ENCODE assay signal across 17 cellular contexts in the genomic region with DNA sequence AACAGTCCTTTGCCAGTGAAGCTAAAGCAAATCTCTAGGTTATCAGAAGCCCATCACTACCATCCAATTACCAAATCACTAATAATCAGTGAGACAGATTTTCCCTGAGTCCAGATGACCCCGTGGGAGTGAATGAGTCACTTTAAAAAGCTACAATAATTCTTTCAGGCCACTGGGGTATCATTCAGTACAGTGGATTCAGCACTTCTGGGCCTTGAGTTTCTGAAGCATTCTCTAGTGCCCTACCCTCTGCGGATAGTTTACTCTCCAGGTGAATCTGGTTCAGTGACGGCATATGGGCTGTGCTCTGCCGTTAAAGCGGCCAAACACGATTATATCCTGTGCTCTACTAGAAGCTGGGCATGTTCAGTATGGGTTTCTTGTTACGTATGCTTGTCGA. TPM values are rescaled to one million over a fixed set of nuclear protein-coding genes. Genes with fewer than 3 reads are reported as not detected.
"Had no signal": no experiment of that assay in that cellular context is flagged by ENCODE, and none has a peak within 500 bp of the region (broad histone marks: within the 10 kb centered on the region; RNA-seq: fewer than 3 reads in every experiment).

No MANE protein-coding gene starts in this region.

- H3K36me3 ChIP-seq: breast epithelium, ovary, upper lobe of left lung had no signal

- ATAC-seq: esophagus mucosa, left ventricle myocardium superior had no signal

- H3K9me3 ChIP-seq: breast epithelium, ovary, upper lobe of left lung had no signal

- DNase-seq: activated CD4-positive, alpha-beta T cell treated with anti-CD3 and anti-CD28 coated beads, Interleukin-2, amount 50 U/mL, for 4 hours; activated gamma-delta T cell; activated T-cell treated with anti-CD3 and anti-CD28 coated beads, Interleukin-2, amount 50 U/mL, for 48 hours; amygdala; dorsolateral prefrontal cortex; left ventricle myocardium superior; mesendoderm; ovary; stimulated activated CD4-positive, alpha-beta T cell treated with anti-CD3 and anti-CD28 coated beads, Interleukin-15, amount 100 ng/mL, for 24 hours; stimulated activated CD4-positive, alpha-beta T cell treated with anti-CD3 and anti-CD28 coated beads, Interleukin-4, amount 100 ng/mL, for 24 hours; upper lobe of left lung had no signal

- H3K27ac Mint-ChIP-seq: activated naive CD8-positive, alpha-beta T cell; stimulated activated naive CD8-positive, alpha-beta T cell treated with anti-CD3 and anti-CD28 coated beads, Interleukin-15, Interleukin-2, amounts not matched to agents 100 ng/mL and 50 ng/mL, for 24 hours; T-helper 1 cell treated with Interleukin-12 subunit alpha and Interleukin-12 subunit beta and Interleukin-4 antibody, amounts not matched to agents 30 μg/mL and 1 μg/mL, for 36 hours had no signal

- H3K4me3 Mint-ChIP-seq: activated naive CD8-positive, alpha-beta T cell; stimulated activated naive CD8-positive, alpha-beta T cell treated with anti-CD3 and anti-CD28 coated beads, Interleukin-15, Interleukin-2, amounts not matched to agents 100 ng/mL and 50 ng/mL, for 24 hours; T-helper 1 cell treated with Interleukin-12 subunit alpha and Interleukin-12 subunit beta and Interleukin-4 antibody, amounts not matched to agents 30 μg/mL and 1 μg/mL, for 36 hours had no signal

- H3K4me3 ChIP-seq: breast epithelium, dorsolateral prefrontal cortex, ovary, upper lobe of left lung had no signal

- H3K27ac ChIP-seq: breast epithelium, dorsolateral prefrontal cortex, ovary, upper lobe of left lung had no signal

- H3K36me3 Mint-ChIP-seq: activated naive CD8-positive, alpha-beta T cell had no signal

- H3K4me1 ChIP-seq: breast epithelium, upper lobe of left lung had no signal

- H3K9me3 Mint-ChIP-seq: stimulated activated naive CD8-positive, alpha-beta T cell treated with anti-CD3 and anti-CD28 coated beads, Interleukin-15, Interleukin-2, amounts not matched to agents 100 ng/mL and 50 ng/mL, for 24 hours; T-helper 1 cell treated with Interleukin-12 subunit alpha and Interleukin-12 subunit beta and Interleukin-4 antibody, amounts not matched to agents 30 μg/mL and 1 μg/mL, for 36 hours had no signal

- H3K27me3 ChIP-seq: breast epithelium, ovary, upper lobe of left lung had no signal

RNA-seq across cellular contexts. Expression of a gene that starts 26.1 kb away (rescaled TPM):
- polyA plus RNA-seq: neural cell had no signal
